1 cellular context compared by ENCODE assay signal in genomic region chr5:5351288-5352089, GRCh38.
TF ChIP-seq lines count a peak whose summit lies in the region.

No MANE protein-coding gene starts in this region.

TF ChIP-seq in HepG2, 621 proteins besides CTCF, POLR2A, EP300 and RAD21 (continued from another document):
- TF ChIP-seq CSRNP2 (CRISPR knock-in tag; conservative IDR thresholded peaks at IDR 0.05; ENCODE audit: low read depth) (no peak), JUNB (CRISPR knock-in tag; IDR thresholded peaks at IDR 0.05; ENCODE audit: borderline replicate concordance) (peak; percentile 44; the same call in 1 of the 2 replicates), RORA (CRISPR knock-in tag; IDR thresholded peaks at IDR 0.05) (no peak), KLF16 (CRISPR knock-in tag; IDR thresholded peaks at IDR 0.05) (0 out of 4 replicates have a peak, but pooled peaks of 1 of the 2 experiments have one; percentile 19), GPBP1L1 (CRISPR knock-in tag; IDR thresholded peaks at IDR 0.05) (no peak), YEATS4 (CRISPR knock-in tag; IDR thresholded peaks at IDR 0.05; ENCODE audit: borderline replicate concordance) (0 out of 2 replicates have a peak, but pooled peaks have one; percentile 24), CREB1 (IDR thresholded peaks at IDR 0.05) (no peak), CREB1 (CRISPR knock-in tag; IDR thresholded peaks at IDR 0.05) (peak; percentile 32; the same call in 1 of the 2 replicates), ZFAT (CRISPR knock-in tag; conservative IDR thresholded peaks at IDR 0.05) (no peak), POLR2AphosphoS5 (IDR thresholded peaks at IDR 0.05; ENCODE audit: low read depth, low read length) (peak; percentile 70), ZNF260 (CRISPR knock-in tag; IDR thresholded peaks at IDR 0.05; ENCODE audit: borderline replicate concordance, low read depth) (no peak), CC2D1A (CRISPR knock-in tag; IDR thresholded peaks at IDR 0.05) (no peak), FOXO1 (CRISPR knock-in tag; IDR thresholded peaks at IDR 0.05) (no peak), ZNF784 (CRISPR knock-in tag; IDR thresholded peaks at IDR 0.05; ENCODE audit: borderline replicate concordance) (no peak), NFIB (CRISPR knock-in tag; IDR thresholded peaks at IDR 0.05; ENCODE audit: borderline replicate concordance) (no peak), NFATC3 (CRISPR knock-in tag; IDR thresholded peaks at IDR 0.05) (no peak), SIX4 (CRISPR knock-in tag; IDR thresholded peaks at IDR 0.05) (no peak), ZBTB7B (CRISPR knock-in tag; IDR thresholded peaks at IDR 0.05) (peak; percentile 39; the same call in 1 of the 2 replicates), ZGPAT (CRISPR knock-in tag; IDR thresholded peaks at IDR 0.05) (no peak), ZNF709 (CRISPR knock-in tag; IDR thresholded peaks at IDR 0.05) (no peak), NAIF1 (CRISPR knock-in tag; IDR thresholded peaks at IDR 0.05; ENCODE audit: borderline replicate concordance) (no peak), RBM22 (optimal IDR thresholded peaks at IDR 0.05; ENCODE audit: low read length) (no peak), FOXM1 (CRISPR knock-in tag; IDR thresholded peaks at IDR 0.05) (no peak), SRSF9 (IDR thresholded peaks at IDR 0.05; ENCODE audit: borderline replicate concordance, insufficient read depth, low read depth, low read length, poor library complexity, severe bottlenecking) (no peak), ZIK1 (CRISPR knock-in tag; IDR thresholded peaks at IDR 0.05; ENCODE audit: borderline replicate concordance, low read depth) (no peak), MATR3 (CRISPR knock-in tag; IDR thresholded peaks at IDR 0.05) (no peak), HNRNPUL1 (IDR thresholded peaks at IDR 0.05; ENCODE audit: low read depth, low read length) (no peak), ZNF780A (CRISPR knock-in tag; IDR thresholded peaks at IDR 0.05) (no peak), ATRX (CRISPR knock-in tag; IDR thresholded peaks at IDR 0.05; ENCODE audit: borderline replicate concordance) (no peak), POGK (CRISPR knock-in tag; conservative IDR thresholded peaks at IDR 0.05) (no peak), MTF2 (CRISPR knock-in tag; IDR thresholded peaks at IDR 0.05; ENCODE audit: borderline replicate concordance) (no peak)
TF ChIP-seq in HepG2: peak in this region for 80.
